ENCODE assay signal across 9 cellular contexts in genomic region chr12:96578526-96579125, GRCh38.
DNase-seq lines count a peak whose midpoint lies in the region; ATAC-seq and TF ChIP-seq lines count a peak whose summit lies in the region.
"Had no signal": no experiment of that assay in that cellular context is flagged by ENCODE, and none has a peak within 500 bp of the region (broad histone marks: within the 10 kb centered on the region; RNA-seq: fewer than 3 reads in every experiment).

No MANE protein-coding gene starts in this region.

- H3K4me1 ChIP-seq in DOHH2 (ENCODE audit: control insufficient read depth, low read length), result peaks cover 3% of the 10 kb centered on the region; the same call in 1 of the 2 replicates
- no peaks in the 10 kb centered on the region for H3K4me1 ChIP-seq in adrenal gland (replicated peaks in 1 of 2)

- H3K9me3 ChIP-seq in DOHH2 (ENCODE audit: control insufficient read depth, insufficient read depth, low read length) (no peaks in the 10 kb centered on the region), adrenal gland (replicated peaks in 1 of 3) (no peaks in the 10 kb centered on the region)

- ATAC-seq in GM19455 (IDR thresholded peaks at IDR 0.05; ENCODE audit: unreplicated experiment) (peak; percentile 96), HG03439 (IDR thresholded peaks at IDR 0.05; ENCODE audit: unreplicated experiment) (peak; percentile 89)

- H3K36me3 ChIP-seq in DOHH2 (ENCODE audit: control insufficient read depth, low read length) (no peaks in the 10 kb centered on the region), adrenal gland (replicated peaks in 1 of 2) (no peaks in the 10 kb centered on the region)

- H3K4me2 ChIP-seq in DOHH2 (ENCODE audit: low read length), result no peak overlapping the region

- no peaks in the 10 kb centered on the region for H3K9me2 ChIP-seq in DOHH2 (replicated peaks; ENCODE audit: control insufficient read depth, low read length)

- H3K27ac ChIP-seq in DOHH2 (ENCODE audit: low read depth, low read length), result no peak overlapping the region
- no peak overlapping the region for H3K27ac ChIP-seq in adrenal gland

- TF ChIP-seq POLR2A in adrenal gland (IDR thresholded peaks at IDR 0.05), result no peak

- H3K9me3 Mint-ChIP-seq in immature natural killer cell, result no peaks in the 10 kb centered on the region

- H3K4me1 Mint-ChIP-seq in immature natural killer cell, result no peaks in the 10 kb centered on the region

- TF ChIP-seq CTCF in DOHH2 (IDR thresholded peaks at IDR 0.05; ENCODE audit: low read depth, low read length, poor library complexity, severe bottlenecking), result peak; percentile 57
- peak; percentile 28 to 68 (median 54) for TF ChIP-seq CTCF in adrenal gland (IDR thresholded peaks at IDR 0.05)

- no peaks in the 10 kb centered on the region for H3F3A ChIP-seq in DOHH2 (ENCODE audit: control insufficient read depth, insufficient read depth)

- 0 to 2% (median 1%) methylated on average over 3 of the region's 3 CpGs for WGBS in adrenal gland, 4 donors

- H4K20me1 ChIP-seq in DOHH2 (ENCODE audit: control insufficient read depth, insufficient read depth, low read depth, low read length), result no peaks in the 10 kb centered on the region

- intact Hi-C loops in adrenal gland (cut with DNase I), result loop anchor here in 1 of 2 donors (5.0 kb wide), 2 partner anchors 409 to 729 kb away; no protein-coding TSS in a partner anchor

- H3K27me3 ChIP-seq in DOHH2 (ENCODE audit: control insufficient read depth, low read length) (0 out of 2 replicates have a peak, but pooled peaks cover 3% of the 10 kb centered on the region), adrenal gland (no peaks in the 10 kb centered on the region)

- H3K4me3 Mint-ChIP-seq in immature natural killer cell, result no peak overlapping the region
- H3K4me3 Mint-ChIP-seq: activated naive CD8-positive, alpha-beta T cell had no signal

- no peaks in the 10 kb centered on the region for H3K79me2 ChIP-seq in DOHH2 (ENCODE audit: control insufficient read depth, low read length)

- no peak overlapping the region for H3K27ac Mint-ChIP-seq in immature natural killer cell
- H3K27ac Mint-ChIP-seq: activated naive CD8-positive, alpha-beta T cell had no signal

- DNase-seq in NCI-H226 (peak; percentile 5), adrenal gland (no peak), immature natural killer cell (peak; percentile 37 to 51 (median 45)), superior temporal gyrus (ENCODE audit: extremely low spot score) (peak; percentile 90)
- DNase-seq in stimulated activated CD4-positive, alpha-beta T cell treated with anti-CD3 and anti-CD28 coated beads, Interleukin-4, amount 100 ng/mL, for 4 hours, result no peak

- H3K36me3 Mint-ChIP-seq in immature natural killer cell, result no peaks in the 10 kb centered on the region
- H3K36me3 Mint-ChIP-seq: activated naive CD8-positive, alpha-beta T cell had no signal

- H3K4me3 ChIP-seq in DOHH2 (ENCODE audit: low read length), result no peak overlapping the region
- no peak overlapping the region for H3K4me3 ChIP-seq in adrenal gland

- H3K27me3 Mint-ChIP-seq in immature natural killer cell (ENCODE audit: low read depth in 3 of 3), result peaks cover 0 to 4% (median 0%) of the 10 kb centered on the region in 3 donors

Comparison
In these comparisons a context has a peak if more than half of its experiments do, and no peak if none do; other contexts are left out.
1. DNase-seq: peak in NCI-H226 (single experiment), immature natural killer cell (3 of 3) and superior temporal gyrus (single experiment); none in adrenal gland (0 of 7) and stimulated activated CD4-positive, alpha-beta T cell treated with anti-CD3 and anti-CD28 coated beads, Interleukin-4, amount 100 ng/mL, for 4 hours (0 of 2).